In the genomic region with DNA sequence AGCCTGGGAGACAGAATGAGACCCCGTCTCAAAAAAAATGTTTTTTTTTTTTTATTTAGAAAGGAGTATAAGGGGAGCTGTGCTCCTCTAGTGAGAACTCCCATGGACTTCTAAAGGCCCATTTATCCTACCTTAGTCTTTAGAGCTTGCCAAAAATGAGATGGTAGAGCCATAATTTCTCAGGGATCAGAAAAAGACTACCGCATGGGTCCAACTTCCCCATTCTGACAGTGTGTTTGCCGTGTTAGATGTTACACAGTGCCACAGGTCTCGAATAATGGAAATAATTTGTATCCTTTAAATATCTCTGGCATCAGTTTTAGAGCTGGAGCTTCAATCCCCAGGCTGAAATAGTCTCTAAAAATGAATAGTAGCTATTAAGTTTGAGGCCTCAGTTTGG, we compare ENCODE assay signal across 27 cellular contexts. TPM values are rescaled to one million over a fixed set of nuclear protein-coding genes. Genes with fewer than 3 reads are reported as not detected.
A peak's percentile ranks its signal among the peaks of the same experiment; 100 is the strongest.
DNase-seq lines count a peak whose midpoint lies in the region; ATAC-seq and TF ChIP-seq lines count a peak whose summit lies in the region.
"Had no signal": no experiment of that assay in that cellular context is flagged by ENCODE, and none has a peak within 500 bp of the region (broad histone marks: within the 10 kb centered on the region; RNA-seq: fewer than 3 reads in every experiment).

No MANE protein-coding gene starts in this region.

- no peaks in the 10 kb centered on the region for H3K9me3 Mint-ChIP-seq in activated B cell treated with CpG ODN at 0.5 μM for 24 hours
- H3K9me3 Mint-ChIP-seq in stimulated activated memory B cell treated with anti-CD40 and anti-IgM and Interleukin-4, amounts not matched to agents 10 μg/mL and 1 μg/mL and 100 μg/mL, for 72 hours = no peaks in the 10 kb centered on the region
- no peaks in the 10 kb centered on the region for H3K9me3 Mint-ChIP-seq in CD8-positive, alpha-beta memory T cell
- H3K9me3 Mint-ChIP-seq: CD8-positive, alpha-beta T cell; H9 had no signal

- POLR2A ChIA-PET in activated B cell treated with CpG ODN at 0.5 μM for 24 hours (lab: Charles Lee) = interaction anchor here (0.6 to 4.7 kb wide), 13 partner anchors 7 to 1849 kb away, joined by 3 to 54 read pairs (median 4); a partner anchor contains a TSS
- POLR2A ChIA-PET in CD8-positive, alpha-beta memory T cell (lab: Charles Lee) = interaction anchor here (0.7 kb wide), 1 partner anchor 111 kb away, joined by 7 read pairs; no protein-coding TSS in a partner anchor

- H3K4me1 ChIP-seq in CD8-positive, alpha-beta memory T cell (ENCODE audit: insufficient read depth, low read length) = peaks cover 26% of the 10 kb centered on the region
- H3K4me1 ChIP-seq: tibial artery had no signal

- H3K4me1 Mint-ChIP-seq in activated B cell treated with CpG ODN at 0.5 μM for 24 hours = peaks cover 80% of the 10 kb centered on the region
- H3K4me1 Mint-ChIP-seq in stimulated activated memory B cell treated with anti-CD40 and anti-IgM and Interleukin-4, amounts not matched to agents 10 μg/mL and 1 μg/mL and 100 μg/mL, for 72 hours = peaks cover 63% of the 10 kb centered on the region
- peaks cover 20 to 25% (median 22%) of the 10 kb centered on the region in 3 donors for H3K4me1 Mint-ChIP-seq in CD8-positive, alpha-beta memory T cell

- H3K4me3 ChIP-seq in CD8-positive, alpha-beta memory T cell (ENCODE audit: low read length) = no peak overlapping the region
- H3K4me3 ChIP-seq: left lung, stomach, tibial artery had no signal

- ATAC-seq in activated B cell treated with CpG ODN at 0.5 μM for 24 hours (ENCODE audit: low read depth) = no peak
- no peak for ATAC-seq in stimulated activated memory B cell treated with anti-CD40 and anti-IgM and Interleukin-4, amounts not matched to agents 10 μg/mL and 1 μg/mL and 100 μg/mL, for 72 hours
- ATAC-seq: PC-3, Right ventricle myocardium inferior had no signal

- H3K27ac Mint-ChIP-seq in activated B cell treated with CpG ODN at 0.5 μM for 24 hours = peak overlapping the region; percentile 99
- H3K27ac Mint-ChIP-seq in stimulated activated memory B cell treated with anti-CD40 and anti-IgM and Interleukin-4, amounts not matched to agents 10 μg/mL and 1 μg/mL and 100 μg/mL, for 72 hours = peak overlapping the region; percentile 100
- no peak overlapping the region for H3K27ac Mint-ChIP-seq in CD8-positive, alpha-beta memory T cell
- H3K27ac Mint-ChIP-seq: activated CD8-positive, alpha-beta memory T cell treated with anti-CD3 and anti-CD28 coated beads, Interleukin-2, amount 10 ng/mL, durations not matched to agents 7 days and 5 days; activated naive CD4-positive, alpha-beta T cell treated with anti-CD3 and anti-CD28 coated beads, Interleukin-2, amount 10 ng/mL, durations not matched to agents 7 days and 5 days; H9 had no signal

- CTCF ChIA-PET in activated B cell treated with CpG ODN at 0.5 μM for 24 hours (lab: Charles Lee) = interaction anchor here (0.7 to 3.3 kb wide), 4 partner anchors 9 to 1529 kb away, joined by 4 to 20 read pairs (median 6); no protein-coding TSS in a partner anchor
- CTCF ChIA-PET in CD8-positive, alpha-beta memory T cell (lab: Charles Lee) = interaction anchor here (0.8 to 1.9 kb wide), 3 partner anchors 9 to 332 kb away, joined by 3 to 5 read pairs (median 4); no protein-coding TSS in a partner anchor

- H3K36me3 ChIP-seq in CD8-positive, alpha-beta memory T cell (ENCODE audit: insufficient read depth, low read length) = no peaks in the 10 kb centered on the region
- H3K36me3 ChIP-seq: left lung, stomach, tibial artery, WERI-Rb-1 had no signal

- no peaks in the 10 kb centered on the region for H3K27me3 ChIP-seq in CD8-positive, alpha-beta memory T cell (ENCODE audit: insufficient read depth, low read length, poor library complexity, severe bottlenecking)
- H3K27me3 ChIP-seq: left lung, stomach, tibial artery had no signal

- H3K36me3 Mint-ChIP-seq in activated B cell treated with CpG ODN at 0.5 μM for 24 hours (ENCODE audit: low read depth) = no peaks in the 10 kb centered on the region
- peaks cover 4% of the 10 kb centered on the region for H3K36me3 Mint-ChIP-seq in stimulated activated memory B cell treated with anti-CD40 and anti-IgM and Interleukin-4, amounts not matched to agents 10 μg/mL and 1 μg/mL and 100 μg/mL, for 72 hours
- peaks cover 0 to 4% (median 0%) of the 10 kb centered on the region in 3 donors for H3K36me3 Mint-ChIP-seq in CD8-positive, alpha-beta memory T cell
- H3K36me3 Mint-ChIP-seq: CD8-positive, alpha-beta T cell had no signal

- intact Hi-C loops in activated B cell treated with CpG ODN at 0.5 μM for 24 hours (cut with micrococcal nuclease) = loop anchor here (2.0 to 10.0 kb wide), 5 partner anchors 592 to 1864 kb away; a partner anchor contains a TSS

- peak; percentile 67 for DNase-seq in SIG-M5 treated with dmso at 0.1 percent for 504 hours (lab: John Stamatoyannopoulos, UW; ENCODE audit: unreplicated experiment)
- no peak for DNase-seq in SIG-M5 (lab: John Stamatoyannopoulos, UW)
- DNase-seq in MV-4-11 (lab: John Stamatoyannopoulos, UW) = peak; percentile 57
- DNase-seq in activated B cell treated with CpG ODN at 0.5 μM for 24 hours = no peak
- DNase-seq in activated naive CD4-positive, alpha-beta T cell treated with Interleukin-2 at 50 U/mL for 16 hours = no peak
- no peak for DNase-seq in CD8-positive, alpha-beta memory T cell
- no peak for DNase-seq in GDM1 (lab: John Stamatoyannopoulos, UW)
- DNase-seq: 8988T; activated CD4-positive, alpha-beta T cell treated with anti-CD3 and anti-CD28 coated beads, Interleukin-2, amount 50 U/mL, for 1 hour; activated CD8-positive, alpha-beta memory T cell treated with anti-CD3 and anti-CD28 coated beads, Interleukin-2, amount 10 ng/mL, durations not matched to agents 7 days and 5 days; activated naive CD4-positive, alpha-beta T cell treated with anti-CD3 and anti-CD28 coated beads, Interleukin-2, amount 10 ng/mL, durations not matched to agents 7 days and 5 days; CD8-positive, alpha-beta T cell; DMS 273 treated with DMSO at 0.1 percent for 48 hours; effector CD4-positive, alpha-beta T cell; H9; left lung; NCI-H1105; NCI-H1930; NCI-H69; occipital lobe; PC-3; stomach; tibial artery; WERI-Rb-1 had no signal

- TF ChIP-seq CTCF in activated B cell treated with CpG ODN at 0.5 μM for 24 hours (IDR thresholded peaks at IDR 0.05) = no peak

- peak overlapping the region; percentile 76 for H3K4me3 Mint-ChIP-seq in activated B cell treated with CpG ODN at 0.5 μM for 24 hours
- H3K4me3 Mint-ChIP-seq in stimulated activated memory B cell treated with anti-CD40 and anti-IgM and Interleukin-4, amounts not matched to agents 10 μg/mL and 1 μg/mL and 100 μg/mL, for 72 hours = no peak overlapping the region
- H3K4me3 Mint-ChIP-seq in CD8-positive, alpha-beta memory T cell = no peak overlapping the region
- H3K4me3 Mint-ChIP-seq: activated CD8-positive, alpha-beta memory T cell treated with anti-CD3 and anti-CD28 coated beads, Interleukin-2, amount 10 ng/mL, durations not matched to agents 7 days and 5 days; activated naive CD4-positive, alpha-beta T cell treated with anti-CD3 and anti-CD28 coated beads, Interleukin-2, amount 10 ng/mL, durations not matched to agents 7 days and 5 days; activated T-helper 1 cell treated with anti-CD3 and anti-CD28 coated beads, Interleukin-12 subunit alpha, Interleukin-12 subunit beta, Interleukin-2, Interleukin-4 antibody, amounts not matched to agents 30 ng/mL and 10 ng/mL and 1 ng/mL, durations not matched to agents 14 hours and 24 hours and 36 hours; CD8-positive, alpha-beta T cell; H9 had no signal

- no peaks in the 10 kb centered on the region for H3K9me3 ChIP-seq in CD8-positive, alpha-beta memory T cell (ENCODE audit: low read length)
- H3K9me3 ChIP-seq: left lung, stomach, tibial artery had no signal

- no peaks in the 10 kb centered on the region for H3K27me3 Mint-ChIP-seq in activated B cell treated with CpG ODN at 0.5 μM for 24 hours
- H3K27me3 Mint-ChIP-seq in stimulated activated memory B cell treated with anti-CD40 and anti-IgM and Interleukin-4, amounts not matched to agents 10 μg/mL and 1 μg/mL and 100 μg/mL, for 72 hours = no peaks in the 10 kb centered on the region
- no peaks in the 10 kb centered on the region for H3K27me3 Mint-ChIP-seq in CD8-positive, alpha-beta memory T cell
- H3K27me3 Mint-ChIP-seq: activated CD8-positive, alpha-beta memory T cell treated with anti-CD3 and anti-CD28 coated beads, Interleukin-2, amount 10 ng/mL, durations not matched to agents 7 days and 5 days; activated naive CD4-positive, alpha-beta T cell treated with anti-CD3 and anti-CD28 coated beads, Interleukin-2, amount 10 ng/mL, durations not matched to agents 7 days and 5 days had no signal

- no peak overlapping the region for H3K27ac ChIP-seq in CD8-positive, alpha-beta memory T cell (ENCODE audit: low read depth, low read length)
- H3K27ac ChIP-seq: tibial artery, WERI-Rb-1 had no signal

RNA-seq across cellular contexts. Expression of a gene that starts 6.0 kb away (rescaled TPM):
- 45.7 and 52.3 TPM in 2 replicates for total RNA-seq in activated B cell treated with CpG ODN at 0.5 μM for 24 hours
- total RNA-seq in CD8-positive, alpha-beta memory T cell = 10 to 100 TPM; 22.2 to 23.6 TPM
- polyA plus RNA-seq in CD8-positive, alpha-beta memory T cell = 11.3 TPM

Comparison
In these comparisons a context has a peak if more than half of its experiments do, and no peak if none do; other contexts are left out.
1. DNase-seq: peak in SIG-M5 treated with dmso at 0.1 percent for 504 hours (single experiment) and MV-4-11 (single experiment); none in SIG-M5 (single experiment), activated B cell treated with CpG ODN at 0.5 μM for 24 hours (single experiment), activated naive CD4-positive, alpha-beta T cell treated with Interleukin-2 at 50 U/mL for 16 hours (single experiment), CD8-positive, alpha-beta memory T cell (0 of 5) and GDM1 (single experiment).
2. H3K27ac Mint-ChIP-seq: peak in activated B cell treated with CpG ODN at 0.5 μM for 24 hours (single experiment) and stimulated activated memory B cell treated with anti-CD40 and anti-IgM and Interleukin-4, amounts not matched to agents 10 μg/mL and 1 μg/mL and 100 μg/mL, for 72 hours (single experiment); none in CD8-positive, alpha-beta memory T cell (0 of 8).